In genomic region chr5:177310332-177310731, GRCh38 we compare ENCODE assay signal across 9 cellular contexts. TPM values are rescaled to one million over a fixed set of nuclear protein-coding genes. Genes with fewer than 3 reads are reported as not detected.
A peak's percentile ranks its signal among the peaks of the same experiment; 100 is the strongest.
DNase-seq lines count a peak whose midpoint lies in the region; ATAC-seq and TF ChIP-seq lines count a peak whose summit lies in the region.
"Had no signal": no experiment of that assay in that cellular context is flagged by ENCODE, and none has a peak within 500 bp of the region (broad histone marks: within the 10 kb centered on the region; RNA-seq: fewer than 3 reads in every experiment).

No MANE protein-coding gene starts in this region.

- intact Hi-C loops in mucosa of descending colon (cut with DNase I, micrococcal nuclease), result loop anchor here in 1 of 2 donors (10.0 kb wide), 1 partner anchor 54 kb away; no protein-coding TSS in a partner anchor

- no peak overlapping the region for H2AFZ ChIP-seq in GM23338

- H3K27me3 ChIP-seq in AG04450 (ENCODE audit: control insufficient read depth, insufficient read depth, low read length), result no peaks in the 10 kb centered on the region
- H3K27me3 ChIP-seq in GM23338 (ENCODE audit: insufficient read depth), result no peaks in the 10 kb centered on the region
- H3K27me3 ChIP-seq: dorsolateral prefrontal cortex had no signal

- H3K27ac ChIP-seq in AG04450 (ENCODE audit: low read depth, low read length) (no peak overlapping the region), GM23338 (ENCODE audit: low read depth) (no peak overlapping the region)

- H3K4me2 ChIP-seq in GM23338, result peak overlapping the region; percentile 88; the same call in 1 of the 2 replicates

- H3K4me3 ChIP-seq in AG04450 (ENCODE audit: low read depth, low read length) (peak overlapping the region; percentile 68), GM23338 (peak overlapping the region; percentile 69; the same call in 1 of the 2 replicates), mucosa of descending colon (no peak overlapping the region)

- H3K36me3 Mint-ChIP-seq in GM23338 (ENCODE audit: low read depth), result peaks cover 18% of the 10 kb centered on the region
- H3K36me3 Mint-ChIP-seq in activated CD8-positive, alpha-beta T cell treated with anti-CD3 and anti-CD28 coated beads, Interleukin-2, amount 10 ng/mL, durations not matched to agents 7 days and 5 days (ENCODE audit: low read depth), result peaks cover 47% of the 10 kb centered on the region

- H3K4me1 ChIP-seq in GM23338 (ENCODE audit: insufficient read depth) (peaks cover 12% of the 10 kb centered on the region), mucosa of descending colon (ENCODE audit: low read depth) (peaks cover 32% of the 10 kb centered on the region)

- H3K27me3 Mint-ChIP-seq in GM23338 (ENCODE audit: insufficient read depth, low read depth, poor library complexity), result peaks cover 13% of the 10 kb centered on the region
- no peaks in the 10 kb centered on the region for H3K27me3 Mint-ChIP-seq in activated CD8-positive, alpha-beta T cell treated with anti-CD3 and anti-CD28 coated beads, Interleukin-2, amount 10 ng/mL, durations not matched to agents 7 days and 5 days (ENCODE audit: low read depth)

- H3K36me3 ChIP-seq in GM23338 (ENCODE audit: insufficient read depth), result peaks cover 13% of the 10 kb centered on the region
- peaks cover 3% of the 10 kb centered on the region for H3K36me3 ChIP-seq in mucosa of descending colon (ENCODE audit: low read depth)

- no peak overlapping the region for H3K27ac Mint-ChIP-seq in GM23338
- peak overlapping the region; percentile 92 for H3K27ac Mint-ChIP-seq in activated CD8-positive, alpha-beta T cell treated with anti-CD3 and anti-CD28 coated beads, Interleukin-2, amount 10 ng/mL, durations not matched to agents 7 days and 5 days

- CTCF ChIA-PET in AG04450 (lab: Charles Lee), result interaction anchor here (0.5 to 2.8 kb wide), 29 partner anchors 8 to 649 kb away, joined by 3 to 35 read pairs (median 4); partner anchors contain the start of gene LMAN2
- CTCF ChIA-PET in activated CD8-positive, alpha-beta T cell treated with anti-CD3 and anti-CD28 coated beads, Interleukin-2, amount 10 ng/mL, durations not matched to agents 7 days and 5 days (lab: Charles Lee), result interaction anchor here (0.6 to 4.6 kb wide), 40 partner anchors 9 to 650 kb away, joined by 3 to 58 read pairs (median 5); partner anchors contain the start of genes GRK6 and LMAN2

- H3K4me3 Mint-ChIP-seq in GM23338, result peak overlapping the region; percentile 75; the same call in 1 of the 3 replicates
- H3K4me3 Mint-ChIP-seq in activated CD8-positive, alpha-beta T cell treated with anti-CD3 and anti-CD28 coated beads, Interleukin-2, amount 10 ng/mL, durations not matched to agents 7 days and 5 days, result peak overlapping the region; percentile 95

- H3K9me3 ChIP-seq in AG04450 (ENCODE audit: control insufficient read depth, insufficient read depth, low read length) (no peaks in the 10 kb centered on the region; the same call in 1 of the 2 replicates), mucosa of descending colon (no peaks in the 10 kb centered on the region)

- H3K4me1 Mint-ChIP-seq in GM23338, result peaks cover 24% of the 10 kb centered on the region
- H3K4me1 Mint-ChIP-seq in activated CD8-positive, alpha-beta T cell treated with anti-CD3 and anti-CD28 coated beads, Interleukin-2, amount 10 ng/mL, durations not matched to agents 7 days and 5 days (ENCODE audit: low read depth), result peaks cover 66% of the 10 kb centered on the region

- peaks cover 25% of the 10 kb centered on the region for H3F3A ChIP-seq in GM23338 (replicated peaks; ENCODE audit: low read depth)

- peaks cover 5% of the 10 kb centered on the region for H3K79me2 ChIP-seq in GM23338 (replicated peaks; ENCODE audit: insufficient read depth)

- peaks cover 15% of the 10 kb centered on the region for H4K20me1 ChIP-seq in GM23338 (replicated peaks; ENCODE audit: insufficient read depth)

- DNase-seq in AG04450 (ENCODE audit: low read depth, low spot score) (no peak), GM23338 (ENCODE audit: low spot score) (no peak), mucosa of descending colon (peak in 2 of 3 donors; percentile 46 to 67), OCI-M2 (lab: John Stamatoyannopoulos, UW; ENCODE audit: unreplicated experiment) (no peak), NCI-H526 (lab: John Stamatoyannopoulos, UW) (no peak)
- DNase-seq in activated CD8-positive, alpha-beta T cell treated with anti-CD3 and anti-CD28 coated beads, Interleukin-2, amount 10 ng/mL, durations not matched to agents 7 days and 5 days, result no peak

- H3K9me3 Mint-ChIP-seq in GM23338, result no peaks in the 10 kb centered on the region; the same call in 2 of the 3 replicates
- H3K9me3 Mint-ChIP-seq in activated CD8-positive, alpha-beta T cell treated with anti-CD3 and anti-CD28 coated beads, Interleukin-2, amount 10 ng/mL, durations not matched to agents 7 days and 5 days (ENCODE audit: insufficient read depth), result no peaks in the 10 kb centered on the region

- TF ChIP-seq CTCF in AG04450 (IDR thresholded peaks at IDR 0.05; ENCODE audit: low read depth, low read length) (no peak), GM23338 (conservative IDR thresholded peaks at IDR 0.05; ENCODE audit: low read depth in 2 of 2) (no peak), mucosa of descending colon (IDR thresholded peaks at IDR 0.05) (no peak)

- H3K9me2 ChIP-seq in GM23338 (ENCODE audit: insufficient read depth), result no peaks in the 10 kb centered on the region

- no peak for ATAC-seq in GM23338
- no peak for ATAC-seq in activated CD8-positive, alpha-beta T cell treated with anti-CD3 and anti-CD28 coated beads, Interleukin-2, amount 10 ng/mL, durations not matched to agents 7 days and 5 days
- ATAC-seq in mucosa of descending colon, result no peak
- ATAC-seq in HG03571 (IDR thresholded peaks at IDR 0.05; ENCODE audit: unreplicated experiment), result no peak
- ATAC-seq in HG02623 (IDR thresholded peaks at IDR 0.05; ENCODE audit: unreplicated experiment), result no peak

- POLR2A ChIA-PET in AG04450 (lab: Yijun Ruan, JAX), result interaction anchor here (0.6 kb wide), 2 partner anchors 36 to 69 kb away, joined by 3 to 6 read pairs; no protein-coding TSS in a partner anchor
- POLR2A ChIA-PET in activated CD8-positive, alpha-beta T cell treated with anti-CD3 and anti-CD28 coated beads, Interleukin-2, amount 10 ng/mL, durations not matched to agents 7 days and 5 days (lab: Charles Lee), result interaction anchor here (1.0 to 2.3 kb wide), 2 partner anchors 54 to 145 kb away, joined by 3 to 7 read pairs; no protein-coding TSS in a partner anchor

TF ChIP-seq in GM23338, 12 proteins besides CTCF, POLR2A, EP300 and RAD21 (continues in another document):
- no peak for TF ChIP-seq CREB1 (CRISPR knock-in tag; IDR thresholded peaks at IDR 0.05; ENCODE audit: low read depth)

RNA-seq across cellular contexts. Expression of gene MXD3, which starts 1.4 kb away (rescaled TPM):
- 2.8 and 2.9 TPM in 2 replicates for polyA plus RNA-seq in AG04450 (2011; rRNA removed)
- 1.8 and 2.2 TPM in 2 replicates for polyA minus RNA-seq in AG04450 (2011; rRNA and poly(A)+ RNA removed)
- total RNA-seq in GM23338 (2014; rRNA removed; shearing (Covaris generic)), result 11.6 and 13.0 TPM in 2 replicates
- 8.4 and 9.9 TPM in 2 replicates for polyA plus RNA-seq in GM23338 (2016; fragmentation: Nextera tagmentation; extraction: Ambion mirVana)
- 10 to 100 TPM; 93.2 to 96.9 TPM for total RNA-seq in activated CD8-positive, alpha-beta T cell treated with anti-CD3 and anti-CD28 coated beads, Interleukin-2, amount 10 ng/mL, durations not matched to agents 7 days and 5 days
- 10 to 100 TPM; 10.3 to 19.4 (median 10.9) TPM for total RNA-seq in mucosa of descending colon

RNA-seq across cellular contexts. Expression of gene PRELID1, which starts 6.7 kb away (rescaled TPM):
- 135 and 158 TPM in 2 replicates for polyA plus RNA-seq in AG04450 (2011; rRNA removed)
- 84.1 and 108 TPM in 2 replicates for polyA minus RNA-seq in AG04450 (2011; rRNA and poly(A)+ RNA removed)
- total RNA-seq in GM23338 (2014; rRNA removed; shearing (Covaris generic)), result 271 and 328 TPM in 2 replicates
- polyA plus RNA-seq in GM23338 (2016; fragmentation: Nextera tagmentation; extraction: Ambion mirVana), result 349 and 359 TPM in 2 replicates
- total RNA-seq in activated CD8-positive, alpha-beta T cell treated with anti-CD3 and anti-CD28 coated beads, Interleukin-2, amount 10 ng/mL, durations not matched to agents 7 days and 5 days, result 100 to 1,000 TPM; 152 to 154 TPM
- total RNA-seq in mucosa of descending colon, result 100 to 1,000 TPM; 149 to 277 (median 171) TPM

RNA-seq across cellular contexts. Expression of gene RAB24, which starts 6.8 kb away (rescaled TPM):
- polyA plus RNA-seq in AG04450 (2011; rRNA removed) (35.4 and 38.8 TPM in 2 replicates), GM23338 (2016; fragmentation: Nextera tagmentation; extraction: Ambion mirVana) (26.1 and 27.7 TPM in 2 replicates)
- polyA minus RNA-seq in AG04450 (2011; rRNA and poly(A)+ RNA removed), result 12.2 and 15.5 TPM in 2 replicates
- 24.8 and 27.1 TPM in 2 replicates for total RNA-seq in GM23338 (2014; rRNA removed; shearing (Covaris generic))
- 10 to 100 TPM; 44.1 to 48.8 TPM for total RNA-seq in activated CD8-positive, alpha-beta T cell treated with anti-CD3 and anti-CD28 coated beads, Interleukin-2, amount 10 ng/mL, durations not matched to agents 7 days and 5 days
- 10 to 100 TPM; 23.4 to 33.1 (median 29.5) TPM for total RNA-seq in mucosa of descending colon

RNA-seq across cellular contexts. Expression of gene LMAN2, which starts 41.1 kb away (rescaled TPM):
- 150 and 212 TPM in 2 replicates for polyA plus RNA-seq in AG04450 (2011; rRNA removed)
- 183 and 249 TPM in 2 replicates for polyA minus RNA-seq in AG04450 (2011; rRNA and poly(A)+ RNA removed)
- total RNA-seq in GM23338 (2014; rRNA removed; shearing (Covaris generic)), result 220 and 227 TPM in 2 replicates
- polyA plus RNA-seq in GM23338 (2016; fragmentation: Nextera tagmentation; extraction: Ambion mirVana), result 145 and 153 TPM in 2 replicates
- total RNA-seq in activated CD8-positive, alpha-beta T cell treated with anti-CD3 and anti-CD28 coated beads, Interleukin-2, amount 10 ng/mL, durations not matched to agents 7 days and 5 days, result 100 to 1,000 TPM; 119 to 127 TPM
- total RNA-seq in mucosa of descending colon, result 100 to 1,000 TPM in 2 of 3 donors, 10 to 100 TPM in 1; 91.9 to 150 (median 139) TPM

RNA-seq across cellular contexts. Expression of gene RGS14, which starts 47.4 kb away (rescaled TPM):
- polyA plus RNA-seq in AG04450 (2011; rRNA removed) (2.6 and 4.4 TPM in 2 replicates), GM23338 (2016; fragmentation: Nextera tagmentation; extraction: Ambion mirVana) (23.5 and 24.8 TPM in 2 replicates)
- 1.4 and 4.7 TPM in 2 replicates for polyA minus RNA-seq in AG04450 (2011; rRNA and poly(A)+ RNA removed)
- total RNA-seq in GM23338 (2014; rRNA removed; shearing (Covaris generic)), result 37.9 and 39.3 TPM in 2 replicates
- 100 to 1,000 TPM; 112 to 117 TPM for total RNA-seq in activated CD8-positive, alpha-beta T cell treated with anti-CD3 and anti-CD28 coated beads, Interleukin-2, amount 10 ng/mL, durations not matched to agents 7 days and 5 days
- total RNA-seq in mucosa of descending colon, result 10 to 100 TPM; 11.1 to 15.2 (median 11.7) TPM

Comparison
In these comparisons a context has a peak if more than half of its experiments do, and no peak if none do; other contexts are left out.
1. DNase-seq: peak in mucosa of descending colon (2 of 3); none in AG04450 (single experiment), GM23338 (single experiment), activated CD8-positive, alpha-beta T cell treated with anti-CD3 and anti-CD28 coated beads, Interleukin-2, amount 10 ng/mL, durations not matched to agents 7 days and 5 days (single experiment), OCI-M2 (single experiment) and NCI-H526 (0 of 2).